ENCODE assay signal across 11 cellular contexts in genomic region chr10:48406204-48406603, GRCh38.
A peak's percentile ranks its signal among the peaks of the same experiment; 100 is the strongest.
DNase-seq lines count a peak whose midpoint lies in the region; ATAC-seq and TF ChIP-seq lines count a peak whose summit lies in the region.
"Had no signal": no experiment of that assay in that cellular context is flagged by ENCODE, and none has a peak within 500 bp of the region (broad histone marks: within the 10 kb centered on the region; RNA-seq: fewer than 3 reads in every experiment).

No MANE protein-coding gene starts in this region.

- POLR2A ChIA-PET in CD8-positive, alpha-beta T cell (lab: Charles Lee), result interaction anchor here (0.8 kb wide), 1 partner anchor 17 kb away, joined by 3 read pairs; no protein-coding TSS in a partner anchor

- H3K9me3 Mint-ChIP-seq in CD8-positive, alpha-beta T cell, result peaks cover 2% of the 10 kb centered on the region

- H3K27me3 ChIP-seq in RWPE2 (ENCODE audit: insufficient read depth, poor library complexity, severe bottlenecking), result no peaks in the 10 kb centered on the region
- no peaks in the 10 kb centered on the region for H3K27me3 ChIP-seq in thyroid gland
- no peaks in the 10 kb centered on the region for H3K27me3 ChIP-seq in osteoblast (ENCODE audit: insufficient read depth, low read length)
- H3K27me3 ChIP-seq in CD8-positive, alpha-beta T cell (ENCODE audit: insufficient read depth, low read length), result no peaks in the 10 kb centered on the region
- H3K27me3 ChIP-seq: gastroesophageal sphincter had no signal

- TF ChIP-seq CTCF in RWPE2 (IDR thresholded peaks at IDR 0.05; ENCODE audit: poor library complexity, severe bottlenecking), result peak; percentile 17
- no peak for TF ChIP-seq CTCF in fibroblast of mammary gland (conservative IDR thresholded peaks at IDR 0.05; ENCODE audit: control insufficient read depth, insufficient read depth, low read depth, low read length)
- peak in 4 of 6 experiments; percentile 44 to 82 (median 47) for TF ChIP-seq CTCF in thyroid gland (IDR thresholded peaks at IDR 0.05)
- no peak for TF ChIP-seq CTCF in osteoblast (IDR thresholded peaks at IDR 0.05; ENCODE audit: extremely low read depth, low read depth, low read length)
- no peak for TF ChIP-seq CTCF in CD8-positive, alpha-beta T cell (IDR thresholded peaks at IDR 0.05)

- no peak overlapping the region for H3K4me2 ChIP-seq in osteoblast (ENCODE audit: insufficient read depth, low read length)

- H3K79me2 ChIP-seq in osteoblast (ENCODE audit: insufficient read depth, low read length), result peaks cover 11% of the 10 kb centered on the region

- CTCF ChIA-PET in CD8-positive, alpha-beta T cell (lab: Charles Lee), result no interaction called here

- peak in 1 of 2 donors; percentile 57 for TF ChIP-seq POLR2A in thyroid gland (IDR thresholded peaks at IDR 0.05)

- intact Hi-C loops in thyroid gland (cut with DNase I) (no loop called here), posterior cingulate gyrus (cut with DNase I) (no loop called here)
- intact Hi-C loops in CD8-positive, alpha-beta T cell (cut with DNase I, micrococcal nuclease), result no loop called here

- no peaks in the 10 kb centered on the region for H4K20me1 ChIP-seq in osteoblast (ENCODE audit: insufficient read depth, low read length)

- WGBS in thyroid gland, 2 donors, result 34 to 50% methylated on average over 3 of the region's 3 CpGs

- no peaks in the 10 kb centered on the region for H3K27me3 Mint-ChIP-seq in CD8-positive, alpha-beta T cell (ENCODE audit: low read depth)
- H3K27me3 Mint-ChIP-seq: progenitor cell of endocrine pancreas had no signal

- H3K9me3 ChIP-seq in RWPE2 (ENCODE audit: severe bottlenecking) (no peaks in the 10 kb centered on the region), thyroid gland (no peaks in the 10 kb centered on the region), osteoblast (ENCODE audit: low read depth, low read length) (no peaks in the 10 kb centered on the region)
- no peaks in the 10 kb centered on the region for H3K9me3 ChIP-seq in CD8-positive, alpha-beta T cell (ENCODE audit: low read length)
- H3K9me3 ChIP-seq: gastroesophageal sphincter, thoracic aorta had no signal

- no peak overlapping the region for H3K4me3 Mint-ChIP-seq in CD8-positive, alpha-beta T cell

- H3K4me1 ChIP-seq in RWPE2 (ENCODE audit: insufficient read depth, poor library complexity, severe bottlenecking) (peaks cover 7% of the 10 kb centered on the region), thyroid gland (peaks cover 16 to 19% of the 10 kb centered on the region in 2 donors), osteoblast (ENCODE audit: insufficient read depth, low read length) (peaks cover 5% of the 10 kb centered on the region)
- no peaks in the 10 kb centered on the region for H3K4me1 ChIP-seq in CD8-positive, alpha-beta T cell (ENCODE audit: insufficient read depth, low read length)
- H3K4me1 ChIP-seq: gastroesophageal sphincter had no signal

- peak; percentile 87 for DNase-seq in H4 (ENCODE audit: low spot score)
- no peak for DNase-seq in RWPE2 (ENCODE audit: low spot score)
- DNase-seq in fibroblast of mammary gland (ENCODE audit: low read depth), result peak; percentile 45
- peak; percentile 76 to 79 for DNase-seq in thyroid gland
- no peak for DNase-seq in posterior cingulate gyrus
- DNase-seq in osteoblast (ENCODE audit: insufficient read length, low spot score, missing footprints), result no peak
- no peak for DNase-seq in CD8-positive, alpha-beta T cell
- DNase-seq: NCI-H1105 treated with DMSO at 0.1 percent for 48 hours had no signal

- ATAC-seq in RWPE2 (ENCODE audit: low read depth), result peak; percentile 98
- no peak for ATAC-seq in CD8-positive, alpha-beta T cell
- ATAC-seq: gastroesophageal sphincter had no signal

- no peak overlapping the region for H3K27ac Mint-ChIP-seq in CD8-positive, alpha-beta T cell

- H3K36me3 Mint-ChIP-seq in CD8-positive, alpha-beta T cell, result peaks cover 8% of the 10 kb centered on the region

- no peak overlapping the region for H3K4me3 ChIP-seq in RWPE2 (ENCODE audit: severe bottlenecking)
- no peak overlapping the region for H3K4me3 ChIP-seq in fibroblast of mammary gland (ENCODE audit: control insufficient read depth, low read depth, low read length)
- no peak overlapping the region for H3K4me3 ChIP-seq in thyroid gland (replicated peaks in 1 of 3)
- no peak overlapping the region for H3K4me3 ChIP-seq in osteoblast (ENCODE audit: insufficient read depth, low read length)
- H3K4me3 ChIP-seq in CD8-positive, alpha-beta T cell (ENCODE audit: low read depth, low read length), result no peak overlapping the region
- H3K4me3 ChIP-seq: gastroesophageal sphincter, thoracic aorta had no signal

- peaks cover 7% of the 10 kb centered on the region; the same call in 1 of the 2 replicates for H3K36me3 ChIP-seq in RWPE2 (ENCODE audit: low read depth)
- H3K36me3 ChIP-seq in thyroid gland, result peaks cover 4 to 8% of the 10 kb centered on the region in 2 donors
- H3K36me3 ChIP-seq in osteoblast (ENCODE audit: insufficient read depth, low read length), result peaks cover 6% of the 10 kb centered on the region
- no peaks in the 10 kb centered on the region for H3K36me3 ChIP-seq in CD8-positive, alpha-beta T cell (ENCODE audit: insufficient read depth, low read length)

- H2AFZ ChIP-seq in osteoblast (ENCODE audit: low read length), result no peak overlapping the region

- H3K4me1 Mint-ChIP-seq in CD8-positive, alpha-beta T cell (ENCODE audit: low read depth), result no peaks in the 10 kb centered on the region

- H3K27ac ChIP-seq in RWPE2 (ENCODE audit: poor library complexity, severe bottlenecking), result no peak overlapping the region
- peak overlapping the region; percentile 74 to 86 (median 81) for H3K27ac ChIP-seq in thyroid gland
- no peak overlapping the region for H3K27ac ChIP-seq in osteoblast (ENCODE audit: low read depth, low read length)
- no peak overlapping the region for H3K27ac ChIP-seq in CD8-positive, alpha-beta T cell (ENCODE audit: low read depth, low read length)
- H3K27ac ChIP-seq: gastroesophageal sphincter, thoracic aorta had no signal

Comparison
In these comparisons a context has a peak if more than half of its experiments do, and no peak if none do; other contexts are left out.
1. DNase-seq: peak in H4 (single experiment), fibroblast of mammary gland (single experiment) and thyroid gland (2 of 2); none in RWPE2 (single experiment), posterior cingulate gyrus (0 of 10), osteoblast (single experiment) and CD8-positive, alpha-beta T cell (0 of 7).
2. H3K27ac ChIP-seq: peak in thyroid gland (3 of 3); none in RWPE2 (single experiment), osteoblast (single experiment) and CD8-positive, alpha-beta T cell (single experiment).
3. CTCF ChIP-seq: peak in RWPE2 (single experiment) and thyroid gland (4 of 6); none in fibroblast of mammary gland (single experiment), osteoblast (single experiment) and CD8-positive, alpha-beta T cell (single experiment).